8 cellular contexts compared by ENCODE assay signal in genomic region chr7:151992375-151992774, GRCh38. TPM values are rescaled to one million over a fixed set of nuclear protein-coding genes. Genes with fewer than 3 reads are reported as not detected.
DNase-seq lines count a peak whose midpoint lies in the region; ATAC-seq and TF ChIP-seq lines count a peak whose summit lies in the region.

No MANE protein-coding gene starts in this region.

- no peaks in the 10 kb centered on the region for H3K9me3 ChIP-seq in WERI-Rb-1 (ENCODE audit: severe bottlenecking)

- H3K27ac ChIP-seq in 22Rv1, result no peak overlapping the region
- H3K27ac ChIP-seq in WERI-Rb-1, result no peak overlapping the region
- H3K27ac ChIP-seq in dorsolateral prefrontal cortex, result peak overlapping the region in 1 of 59 donors; percentile 28

- H3K27ac Mint-ChIP-seq in memory B cell, result no peak overlapping the region
- H3K27ac Mint-ChIP-seq in stimulated activated naive CD8-positive, alpha-beta T cell treated with anti-CD3 and anti-CD28 coated beads, Interleukin-15, amount 100 ng/mL, for 72 hours, result no peak overlapping the region

- H3K9me3 Mint-ChIP-seq in memory B cell, result no peaks in the 10 kb centered on the region
- H3K9me3 Mint-ChIP-seq in stimulated activated naive CD8-positive, alpha-beta T cell treated with anti-CD3 and anti-CD28 coated beads, Interleukin-15, amount 100 ng/mL, for 72 hours, result no peaks in the 10 kb centered on the region

- intact Hi-C loops in dorsolateral prefrontal cortex (cut with DNase I), result no loop called here

- no peaks in the 10 kb centered on the region for H3K36me3 Mint-ChIP-seq in memory B cell

- H3K4me3 Mint-ChIP-seq in memory B cell, result no peak overlapping the region
- peak overlapping the region in 1 of 2 donors; percentile 10 for H3K4me3 Mint-ChIP-seq in stimulated activated naive CD8-positive, alpha-beta T cell treated with anti-CD3 and anti-CD28 coated beads, Interleukin-15, amount 100 ng/mL, for 72 hours

- TF ChIP-seq CTCF in 22Rv1 (IDR thresholded peaks at IDR 0.05) (peak; percentile 90), GM13977 (IDR thresholded peaks at IDR 0.05; ENCODE audit: extremely low read depth, insufficient read depth, missing control alignments) (peak; percentile 9), WERI-Rb-1 (IDR thresholded peaks at IDR 0.05; ENCODE audit: low read depth, low read length) (peak; percentile 70), dorsolateral prefrontal cortex (IDR thresholded peaks at IDR 0.05 in 54 of 56, conservative IDR thresholded peaks at IDR 0.05 in 2 of 56; ENCODE audit: low read depth in 1 of 56, partially characterized antibody in 56 of 56) (peak in 31 of 56 donors; percentile 5 to 38 (median 20))

- in situ Hi-C loops in GM13977 (cut with MboI; ENCODE audit: low pct_unique_long_range_greater_than_20kb, low sequenced_read_pairs, unreplicated experiment), result no loop called here

- no peaks in the 10 kb centered on the region for H3K36me3 ChIP-seq in WERI-Rb-1

- H3K27me3 Mint-ChIP-seq in memory B cell, result peaks cover 17% of the 10 kb centered on the region
- peaks cover 43% of the 10 kb centered on the region for H3K27me3 Mint-ChIP-seq in stimulated activated naive CD8-positive, alpha-beta T cell treated with anti-CD3 and anti-CD28 coated beads, Interleukin-15, amount 100 ng/mL, for 72 hours

- H3K4me1 Mint-ChIP-seq in memory B cell, result peaks cover 7% of the 10 kb centered on the region
- peaks cover 10% of the 10 kb centered on the region for H3K4me1 Mint-ChIP-seq in stimulated activated naive CD8-positive, alpha-beta T cell treated with anti-CD3 and anti-CD28 coated beads, Interleukin-15, amount 100 ng/mL, for 72 hours

- no peaks in the 10 kb centered on the region for H3K27me3 ChIP-seq in WERI-Rb-1 (ENCODE audit: insufficient read depth, low read depth, severe bottlenecking)
- H3K27me3 ChIP-seq in dorsolateral prefrontal cortex, result no peaks in the 10 kb centered on the region

- H3K4me3 ChIP-seq in WERI-Rb-1 (ENCODE audit: low read depth, low read length) (no peak overlapping the region), dorsolateral prefrontal cortex (peak overlapping the region in 20 of 59 donors; percentile 3 to 46 (median 13))

- ATAC-seq in memory B cell (ENCODE audit: low read depth), result peak; percentile 99
- ATAC-seq in stimulated activated naive CD8-positive, alpha-beta T cell treated with anti-CD3 and anti-CD28 coated beads, Interleukin-15, amount 100 ng/mL, for 72 hours, result peak; percentile 98
- no peak for ATAC-seq in HG03175 (IDR thresholded peaks at IDR 0.05; ENCODE audit: unreplicated experiment)

- peak; percentile 54 for DNase-seq in GM13977 (ENCODE audit: low spot score)
- peak; percentile 36 for DNase-seq in NCI-H1417 treated with DMSO at 0.1 percent for 48 hours (lab: John Stamatoyannopoulos, UW)
- peak; percentile 84 for DNase-seq in WERI-Rb-1
- peak in 8 of 10 donors; percentile 9 to 64 (median 54) for DNase-seq in dorsolateral prefrontal cortex
- peak in 1 of 2 donors; percentile 43 for DNase-seq in memory B cell (ENCODE audit: low spot score in 2 of 2)
- peak; percentile 45 to 52 for DNase-seq in stimulated activated naive CD8-positive, alpha-beta T cell treated with anti-CD3 and anti-CD28 coated beads, Interleukin-15, amount 100 ng/mL, for 72 hours

RNA-seq across cellular contexts. Expression of gene GALNT11, which starts 33.1 kb away (rescaled TPM):
- total RNA-seq in dorsolateral prefrontal cortex, result 100 to 1,000 TPM in 1 of 120 experiments, 10 to 100 TPM in 119; 30.5 to 104 (median 66.4) TPM

RNA-seq across cellular contexts. Expression of gene GALNTL5, which starts 36.1 kb away (rescaled TPM):
- 10 to 100 TPM in 1 of 120 experiments, 1 to 10 TPM in 118, under 1 TPM in 1; 0.91 to 11.2 (median 4.1) TPM for total RNA-seq in dorsolateral prefrontal cortex

Comparison
In these comparisons a context has a peak if more than half of its experiments do, and no peak if none do; other contexts are left out.
1. CTCF ChIP-seq: peak in every context shown above with its lines; median percentile 90 in 22Rv1; 70 in WERI-Rb-1; 20 in dorsolateral prefrontal cortex; 9 in GM13977.